ENCODE assay signal across 8 cellular contexts in genomic region chr1:169484107-169484506, GRCh38. TPM values are rescaled to one million over a fixed set of nuclear protein-coding genes. Genes with fewer than 3 reads are reported as not detected.
A peak's percentile ranks its signal among the peaks of the same experiment; 100 is the strongest.
DNase-seq lines count a peak whose midpoint lies in the region; ATAC-seq and TF ChIP-seq lines count a peak whose summit lies in the region.

No MANE protein-coding gene starts in this region.

- ATAC-seq in activated T-cell treated with anti-CD3 and anti-CD28 coated beads, Interleukin-2, amount 50 U/mL, for 72 hours (replicated peaks in 1 of 2), result no peak
- no peak for ATAC-seq in activated CD8-positive, alpha-beta T cell treated with anti-CD3 and anti-CD28 coated beads, Interleukin-2, amount 10 ng/mL, durations not matched to agents 7 days and 5 days
- ATAC-seq in HG02759 (IDR thresholded peaks at IDR 0.05; ENCODE audit: unreplicated experiment), result no peak

- TF ChIP-seq EP300 in tibial nerve (IDR thresholded peaks at IDR 0.05), result no peak

- POLR2A ChIA-PET in activated CD8-positive, alpha-beta T cell treated with anti-CD3 and anti-CD28 coated beads, Interleukin-2, amount 10 ng/mL, durations not matched to agents 7 days and 5 days (lab: Charles Lee), result no interaction called here

- H3K27me3 ChIP-seq in kidney epithelial cell (ENCODE audit: control insufficient read depth, insufficient read depth, low read length) (no peaks in the 10 kb centered on the region), tibial nerve (no peaks in the 10 kb centered on the region)

- no peak for TF ChIP-seq POLR2A in tibial nerve (IDR thresholded peaks at IDR 0.05)

- H3K27me3 Mint-ChIP-seq in activated T-cell treated with anti-CD3 and anti-CD28 coated beads, Interleukin-2, amount 50 U/mL, for 72 hours (ENCODE audit: low read depth), result peaks cover 7% of the 10 kb centered on the region
- H3K27me3 Mint-ChIP-seq in activated CD8-positive, alpha-beta T cell treated with anti-CD3 and anti-CD28 coated beads, Interleukin-2, amount 10 ng/mL, durations not matched to agents 7 days and 5 days (ENCODE audit: low read depth), result no peaks in the 10 kb centered on the region

- peak overlapping the region; percentile 10 for H3K4me3 ChIP-seq in kidney epithelial cell (ENCODE audit: low read depth, low read length)
- peak overlapping the region; percentile 73 to 99 (median 88) for H3K4me3 ChIP-seq in tibial nerve

- H3K4me1 ChIP-seq in tibial nerve, result peaks cover 0 to 54% (median 16%) of the 10 kb centered on the region in 4 donors

- TF ChIP-seq CTCF in kidney epithelial cell (IDR thresholded peaks at IDR 0.05; ENCODE audit: insufficient read depth, low read length, poor library complexity, severe bottlenecking) (no peak), tibial nerve (IDR thresholded peaks at IDR 0.05) (no peak)

- peak overlapping the region; percentile 97 to 100 (median 98) for H3K27ac ChIP-seq in tibial nerve

- H3K4me3 Mint-ChIP-seq in activated T-cell treated with anti-CD3 and anti-CD28 coated beads, Interleukin-2, amount 50 U/mL, for 72 hours, result peak overlapping the region; percentile 89 to 93
- H3K4me3 Mint-ChIP-seq in activated CD8-positive, alpha-beta T cell treated with anti-CD3 and anti-CD28 coated beads, Interleukin-2, amount 10 ng/mL, durations not matched to agents 7 days and 5 days, result peak overlapping the region; percentile 9

- peaks cover 0 to 4% of the 10 kb centered on the region in 2 donors for H3K36me3 Mint-ChIP-seq in activated T-cell treated with anti-CD3 and anti-CD28 coated beads, Interleukin-2, amount 50 U/mL, for 72 hours (ENCODE audit: insufficient read depth in 2 of 2)
- H3K36me3 Mint-ChIP-seq in activated CD8-positive, alpha-beta T cell treated with anti-CD3 and anti-CD28 coated beads, Interleukin-2, amount 10 ng/mL, durations not matched to agents 7 days and 5 days (ENCODE audit: low read depth), result no peaks in the 10 kb centered on the region

- peak overlapping the region; percentile 1 for H3K27ac Mint-ChIP-seq in activated T-cell treated with anti-CD3 and anti-CD28 coated beads, Interleukin-2, amount 50 U/mL, for 72 hours
- H3K27ac Mint-ChIP-seq in activated CD8-positive, alpha-beta T cell treated with anti-CD3 and anti-CD28 coated beads, Interleukin-2, amount 10 ng/mL, durations not matched to agents 7 days and 5 days, result no peak overlapping the region

- intact Hi-C loops in head of caudate nucleus (cut with DNase I), result no loop called here

- 41 to 49% methylated on average over 4 of the region's 4 CpGs for WGBS in tibial nerve, 2 donors

- H3K9me3 ChIP-seq in tibial nerve, result no peaks in the 10 kb centered on the region

- no peaks in the 10 kb centered on the region for H3K9me3 Mint-ChIP-seq in activated T-cell treated with anti-CD3 and anti-CD28 coated beads, Interleukin-2, amount 50 U/mL, for 72 hours
- no peaks in the 10 kb centered on the region for H3K9me3 Mint-ChIP-seq in activated CD8-positive, alpha-beta T cell treated with anti-CD3 and anti-CD28 coated beads, Interleukin-2, amount 10 ng/mL, durations not matched to agents 7 days and 5 days (ENCODE audit: insufficient read depth)

- peaks cover 74% of the 10 kb centered on the region for H3K4me1 Mint-ChIP-seq in activated T-cell treated with anti-CD3 and anti-CD28 coated beads, Interleukin-2, amount 50 U/mL, for 72 hours (ENCODE audit: low read depth)
- H3K4me1 Mint-ChIP-seq in activated CD8-positive, alpha-beta T cell treated with anti-CD3 and anti-CD28 coated beads, Interleukin-2, amount 10 ng/mL, durations not matched to agents 7 days and 5 days (ENCODE audit: low read depth), result peaks cover 40% of the 10 kb centered on the region

- no peaks in the 10 kb centered on the region for H3K36me3 ChIP-seq in kidney epithelial cell (ENCODE audit: control insufficient read depth, insufficient read depth, low read length)
- no peaks in the 10 kb centered on the region for H3K36me3 ChIP-seq in tibial nerve

- CTCF ChIA-PET in activated CD8-positive, alpha-beta T cell treated with anti-CD3 and anti-CD28 coated beads, Interleukin-2, amount 10 ng/mL, durations not matched to agents 7 days and 5 days (lab: Charles Lee), result no interaction called here

- no peak for DNase-seq in activated T-cell treated with anti-CD3 and anti-CD28 coated beads, Interleukin-2, amount 50 U/mL, for 72 hours
- DNase-seq in activated T-cell treated with anti-CD3 and anti-CD28 coated beads, Interleukin-2, amount 50 U/mL, for 1 hour, result no peak
- no peak for DNase-seq in activated CD8-positive, alpha-beta T cell treated with anti-CD3 and anti-CD28 coated beads, Interleukin-2, amount 10 ng/mL, durations not matched to agents 7 days and 5 days
- DNase-seq in kidney epithelial cell (ENCODE audit: low read depth), result no peak
- DNase-seq in tibial nerve (ENCODE audit: low spot score in 2 of 2), result no peak
- DNase-seq in head of caudate nucleus, result no peak
- DNase-seq in stimulated activated CD4-positive, alpha-beta T cell treated with anti-CD3 and anti-CD28 coated beads, Interleukin-4, amount 100 ng/mL, for 24 hours, result no peak

RNA-seq across cellular contexts. Expression of gene SLC19A2, which starts 1.6 kb away (rescaled TPM):
- total RNA-seq in activated T-cell treated with anti-CD3 and anti-CD28 coated beads, Interleukin-2, amount 50 U/mL, for 72 hours, result 1 to 10 TPM; 4.6 to 7.2 TPM
- total RNA-seq in activated CD8-positive, alpha-beta T cell treated with anti-CD3 and anti-CD28 coated beads, Interleukin-2, amount 10 ng/mL, durations not matched to agents 7 days and 5 days, result 1 to 10 TPM; 4.8 to 5.8 TPM
- total RNA-seq in kidney epithelial cell (23.9 and 26.8 TPM in 2 replicates), tibial nerve (10 to 100 TPM; 25.1 to 51.6 (median 35.6) TPM)

RNA-seq across cellular contexts. Expression of gene CCDC181, which starts 56.8 kb away (rescaled TPM):
- not detected for total RNA-seq in activated T-cell treated with anti-CD3 and anti-CD28 coated beads, Interleukin-2, amount 50 U/mL, for 72 hours
- total RNA-seq in activated CD8-positive, alpha-beta T cell treated with anti-CD3 and anti-CD28 coated beads, Interleukin-2, amount 10 ng/mL, durations not matched to agents 7 days and 5 days, result not detected
- 3.4 and 4.8 TPM in 2 replicates for total RNA-seq in kidney epithelial cell
- 1 to 10 TPM in 3 of 4 donors, under 1 TPM in 1; 0.39 to 3.6 (median 1.6) TPM for total RNA-seq in tibial nerve
